12 cellular contexts compared by ENCODE assay signal in genomic region chr12:54414649-54415048, GRCh38. TPM values are rescaled to one million over a fixed set of nuclear protein-coding genes. Genes with fewer than 3 reads are reported as not detected.
DNase-seq lines count a peak whose midpoint lies in the region; ATAC-seq, FAIRE-seq and TF ChIP-seq lines count a peak whose summit lies in the region.
"Not testable (repeated sequence)": the region's sequence is repeated elsewhere in the genome, so short reads cannot be mapped to it uniquely, and the experiment has no call there.
"Had no signal": no experiment of that assay in that cellular context is flagged by ENCODE, and none has a peak within 500 bp of the region (broad histone marks: within the 10 kb centered on the region; RNA-seq: fewer than 3 reads in every experiment).

No MANE protein-coding gene starts in this region.

- not testable (repeated sequence) for TF ChIP-seq POLR2A in gastroesophageal sphincter (IDR thresholded peaks at IDR 0.05); transverse colon (IDR thresholded peaks at IDR 0.05)

- peak overlapping the region in 7 of 8 donors; percentile 58 to 98 (median 83) for H3K4me3 Mint-ChIP-seq in CD4-positive, alpha-beta memory T cell
- H3K4me3 Mint-ChIP-seq in T-cell, result peak overlapping the region; percentile 21 to 81 (median 75)
- peak overlapping the region; percentile 21 for H3K4me3 Mint-ChIP-seq in activated T-cell treated with anti-CD3 and anti-CD28 coated beads, Interleukin-2, amount 50 U/mL, for 4 hours
- peak overlapping the region; percentile 45 for H3K4me3 Mint-ChIP-seq in astrocyte (ENCODE audit: unreplicated experiment)
- peak overlapping the region in 2 of 8 donors; percentile 30 to 78 for H3K4me3 Mint-ChIP-seq in naive B cell

- 76% methylated on average over 6 of the region's 16 CpGs; no CpG with 5 or more reads in 1 of the 2 donors for WGBS in gastroesophageal sphincter (ENCODE audit: low coverage in 1 of 2), 2 donors
- WGBS in transverse colon (ENCODE audit: low coverage in 1 of 2), 2 donors, result 69 to 78% methylated on average over 6 to 16 of the region's 16 CpGs

- H3K27me3 Mint-ChIP-seq in CD4-positive, alpha-beta memory T cell; T-cell; activated T-cell treated with anti-CD3 and anti-CD28 coated beads, Interleukin-2, amount 50 U/mL, for 4 hours (ENCODE audit: low read depth); astrocyte (ENCODE audit: low read depth, unreplicated experiment); naive B cell: not testable (repeated sequence)

- FAIRE-seq in astrocyte (lab: Jason Lieb, UNC), result not testable (repeated sequence)

- not testable (repeated sequence) for ATAC-seq in T-cell (replicated peaks in 1 of 4); activated T-cell treated with anti-CD3 and anti-CD28 coated beads, Interleukin-2, amount 50 U/mL, for 4 hours; gastroesophageal sphincter; naive B cell (ENCODE audit: low read depth in 2 of 2)

- peaks cover 73% of the 10 kb centered on the region for H4K20me1 ChIP-seq in astrocyte (ENCODE audit: insufficient read depth, low read length)

- TF ChIP-seq EP300 in gastroesophageal sphincter (IDR thresholded peaks at IDR 0.05); transverse colon (IDR thresholded peaks at IDR 0.05; ENCODE audit: low read depth): not testable (repeated sequence)

- H3K4me1 Mint-ChIP-seq in CD4-positive, alpha-beta memory T cell, result peaks cover 41 to 88% (median 63%) of the 10 kb centered on the region in 4 donors
- H3K4me1 Mint-ChIP-seq in T-cell, result peaks cover 72 to 86% (median 77%) of the 10 kb centered on the region in 3 donors
- peaks cover 74% of the 10 kb centered on the region for H3K4me1 Mint-ChIP-seq in activated T-cell treated with anti-CD3 and anti-CD28 coated beads, Interleukin-2, amount 50 U/mL, for 4 hours (ENCODE audit: low read depth)
- peaks cover 42% of the 10 kb centered on the region for H3K4me1 Mint-ChIP-seq in astrocyte (ENCODE audit: low read depth, unreplicated experiment)
- peaks cover 55 to 85% (median 79%) of the 10 kb centered on the region in 3 donors for H3K4me1 Mint-ChIP-seq in naive B cell

- not testable (repeated sequence) for H3K27me3 ChIP-seq in CD4-positive, alpha-beta memory T cell (ENCODE audit: insufficient read depth, low read length); astrocyte (ENCODE audit: insufficient read depth, low read length); gastroesophageal sphincter; skeletal muscle satellite cell (ENCODE audit: control insufficient read depth, insufficient read depth, low read length)
- H3K27me3 ChIP-seq in transverse colon, result peaks cover 31% of the 10 kb centered on the region

- H3K9ac ChIP-seq in astrocyte (ENCODE audit: low read length); skeletal muscle satellite cell (ENCODE audit: low read depth, low read length): not testable (repeated sequence)

- peaks cover 16% of the 10 kb centered on the region for H3K36me3 ChIP-seq in CD4-positive, alpha-beta memory T cell (ENCODE audit: insufficient read depth, low read length)
- not testable (repeated sequence) for H3K36me3 ChIP-seq in astrocyte (ENCODE audit: insufficient read depth, low read length); transverse colon
- H3K36me3 ChIP-seq in gastroesophageal sphincter (peaks cover 0 to 28% of the 10 kb centered on the region in 2 donors), skeletal muscle satellite cell (ENCODE audit: insufficient read depth, low read length) (peaks cover 44% of the 10 kb centered on the region)

- not testable (repeated sequence) for H3K9me3 ChIP-seq in CD4-positive, alpha-beta memory T cell (ENCODE audit: control insufficient read depth in 1 of 2, low read length in 2 of 2); astrocyte (ENCODE audit: insufficient read depth, low read depth, low read length); gastroesophageal sphincter; skeletal muscle satellite cell (replicated peaks; ENCODE audit: low read length); transverse colon

- peaks cover 80% of the 10 kb centered on the region for H3K4me1 ChIP-seq in CD4-positive, alpha-beta memory T cell (ENCODE audit: insufficient read depth, low read length)
- H3K4me1 ChIP-seq in astrocyte (ENCODE audit: insufficient read depth, low read length) (peaks cover 53% of the 10 kb centered on the region), gastroesophageal sphincter (peaks cover 0 to 85% (median 36%) of the 10 kb centered on the region in 3 donors), skeletal muscle satellite cell (ENCODE audit: control insufficient read depth, insufficient read depth, low read length) (peaks cover 63% of the 10 kb centered on the region), transverse colon (peaks cover 22 to 75% (median 38%) of the 10 kb centered on the region in 4 donors)

- H3K36me3 Mint-ChIP-seq in CD4-positive, alpha-beta memory T cell, result peaks cover 9 to 38% of the 10 kb centered on the region in 2 donors
- H3K36me3 Mint-ChIP-seq in T-cell; activated T-cell treated with anti-CD3 and anti-CD28 coated beads, Interleukin-2, amount 50 U/mL, for 4 hours (ENCODE audit: insufficient read depth); astrocyte (ENCODE audit: low read depth, unreplicated experiment); naive B cell: not testable (repeated sequence)

- H3K27ac Mint-ChIP-seq in CD4-positive, alpha-beta memory T cell, result peak overlapping the region; percentile 90 to 100 (median 97)
- H3K27ac Mint-ChIP-seq in T-cell (peak overlapping the region; percentile 96 to 97), naive B cell (peak overlapping the region in 4 of 6 donors; percentile 19 to 86 (median 74))
- not testable (repeated sequence) for H3K27ac Mint-ChIP-seq in astrocyte (ENCODE audit: unreplicated experiment)

- intact Hi-C loops in CD4-positive, alpha-beta memory T cell (cut with micrococcal nuclease), result loop anchor here (5.0 kb wide), 1 partner anchor 83 kb away; the partner anchor contains the start of gene NCKAP1L
- intact Hi-C loops in transverse colon (cut with DNase I; ENCODE audit: low total_unique reads), result not testable (repeated sequence)

- peak overlapping the region; percentile 92 for H3K27ac ChIP-seq in CD4-positive, alpha-beta memory T cell (ENCODE audit: low read depth, low read length)
- H3K27ac ChIP-seq in astrocyte (ENCODE audit: low read depth, low read length), result not testable (repeated sequence)
- H3K27ac ChIP-seq in gastroesophageal sphincter (peak overlapping the region in 3 of 4 donors; percentile 53 to 97 (median 95)), transverse colon (peak overlapping the region; percentile 75 to 97 (median 88))

- POLR2A ChIA-PET in CD4-positive, alpha-beta memory T cell (lab: Charles Lee; ENCODE audit: partially characterized antibody), result interaction anchor here (0.8 to 11.6 kb wide), 6 partner anchors 12 to 134 kb away, joined by 3 to 213 read pairs (median 16); partner anchors contain the start of genes HNRNPA1 and NCKAP1L
- POLR2A ChIA-PET in T-cell (lab: Charles Lee), result interaction anchor here in 1 of 2 donors (0.6 kb wide), 1 partner anchor 15 kb away, joined by 3 read pairs; no protein-coding TSS in a partner anchor

- H3K4me3 ChIP-seq in CD4-positive, alpha-beta memory T cell (ENCODE audit: low read length in 2 of 2); astrocyte (ENCODE audit: insufficient read depth, low read depth, low read length); skeletal muscle satellite cell (ENCODE audit: low read length): not testable (repeated sequence)
- H3K4me3 ChIP-seq in gastroesophageal sphincter (peak overlapping the region in 1 of 2 donors; percentile 99), transverse colon (peak overlapping the region in 3 of 4 donors; percentile 3 to 98 (median 48))

- not testable (repeated sequence) for TF ChIP-seq CTCF in astrocyte (IDR thresholded peaks at IDR 0.05; ENCODE audit: insufficient read depth, low read depth, low read length); gastroesophageal sphincter (IDR thresholded peaks at IDR 0.05); transverse colon (IDR thresholded peaks at IDR 0.05)

- not testable (repeated sequence) for H2AFZ ChIP-seq in astrocyte (ENCODE audit: low read depth, low read length)

- peak in 1 of 5 donors; percentile 13 for DNase-seq in CD4-positive, alpha-beta memory T cell
- not testable (repeated sequence) for DNase-seq in T-cell; activated T-cell treated with anti-CD3 and anti-CD28 coated beads, Interleukin-2, amount 50 U/mL, for 4 hours; astrocyte (ENCODE audit: low read depth); naive B cell; transverse colon

- H3K4me2 ChIP-seq in astrocyte (ENCODE audit: low read length), result not testable (repeated sequence)
- peak overlapping the region; percentile 98 for H3K4me2 ChIP-seq in skeletal muscle satellite cell (ENCODE audit: low read length)

- H3K9me3 Mint-ChIP-seq in CD4-positive, alpha-beta memory T cell; T-cell; activated T-cell treated with anti-CD3 and anti-CD28 coated beads, Interleukin-2, amount 50 U/mL, for 4 hours; astrocyte (ENCODE audit: unreplicated experiment); naive B cell: not testable (repeated sequence)

- in situ Hi-C loops in transverse colon (cut with MboI; ENCODE audit: low pct_ligation_motif_present in 1 of 4, low pct_unique_long_range_greater_than_20kb in 1 of 4, low sequenced_read_pairs in 3 of 4), result not testable (repeated sequence)

- H3K79me2 ChIP-seq in astrocyte (ENCODE audit: insufficient read depth, low read length), result peaks cover 94% of the 10 kb centered on the region

- CTCF ChIA-PET in CD4-positive, alpha-beta memory T cell (lab: Charles Lee; ENCODE audit: partially characterized antibody), result interaction anchor here (1.5 to 14.7 kb wide), 5 partner anchors 10 to 24 kb away, joined by 3 to 379 read pairs (median 19); no protein-coding TSS in a partner anchor
- CTCF ChIA-PET in T-cell (lab: Charles Lee), result interaction anchor here (0.6 to 5.3 kb wide), 6 partner anchors 15 to 114 kb away, joined by 3 to 40 read pairs (median 5); partner anchors contain the start of gene NFE2 (in 1 of the 2)

RNA-seq across cellular contexts. Expression of gene ITGA5, which starts 4.4 kb away (rescaled TPM):
- 100 to 1,000 TPM; 158 to 162 TPM for total RNA-seq in CD4-positive, alpha-beta memory T cell
- 10 to 100 TPM; 28.8 to 64.7 TPM for polyA plus RNA-seq in CD4-positive, alpha-beta memory T cell
- 100 to 1,000 TPM in 3 of 5 donors, 10 to 100 TPM in 2; 58.6 to 183 (median 169) TPM for total RNA-seq in T-cell
- 10 to 100 TPM in 2 of 3 donors, 1 to 10 TPM in 1; 9.3 to 16.4 (median 12.4) TPM for total RNA-seq in activated T-cell treated with anti-CD3 and anti-CD28 coated beads, Interleukin-2, amount 50 U/mL, for 4 hours
- total RNA-seq in astrocyte, result 317 and 382 TPM in 2 replicates
- 100 to 1,000 TPM; 141 to 908 (median 220) TPM for total RNA-seq in gastroesophageal sphincter
- polyA plus RNA-seq in naive B cell (ENCODE audit: low read depth in 6 of 6), result 1 to 10 TPM in 5 of 6 donors, not detected in 1; 1.7 to 4.6 (median 2.3) TPM
- total RNA-seq in skeletal muscle satellite cell (2012; rRNA removed), result 794 and 1,056 TPM in 2 replicates
- 100 to 1,000 TPM in 1 of 4 donors, 10 to 100 TPM in 3; 37.7 to 217 (median 73.0) TPM for total RNA-seq in transverse colon

RNA-seq across cellular contexts. Expression of gene ZNF385A, which starts 30.1 kb away (rescaled TPM):
- total RNA-seq in CD4-positive, alpha-beta memory T cell, result 1 to 10 TPM; 1.8 to 2.1 TPM
- polyA plus RNA-seq in CD4-positive, alpha-beta memory T cell, result not detected
- total RNA-seq in T-cell, result 1 to 10 TPM in 4 of 5 donors, under 1 TPM in 1; 0.90 to 2.7 (median 1.2) TPM
- 1 to 10 TPM in 1 of 3 donors, under 1 TPM in 2; 0.48 to 1.1 (median 0.55) TPM for total RNA-seq in activated T-cell treated with anti-CD3 and anti-CD28 coated beads, Interleukin-2, amount 50 U/mL, for 4 hours
- 23.0 and 24.4 TPM in 2 replicates for total RNA-seq in astrocyte
- 10 to 100 TPM in 3 of 4 donors, 1 to 10 TPM in 1; 7.5 to 28.0 (median 19.5) TPM for total RNA-seq in gastroesophageal sphincter
- polyA plus RNA-seq in naive B cell (ENCODE audit: low read depth in 6 of 6), result 10 to 100 TPM in 3 of 6 donors, 1 to 10 TPM in 3; 6.1 to 18.2 (median 10.5) TPM
- 1.0 and 1.3 TPM in 2 replicates for total RNA-seq in skeletal muscle satellite cell (2012; rRNA removed)
- total RNA-seq in transverse colon, result 10 to 100 TPM in 1 of 4 donors, 1 to 10 TPM in 3; 1.9 to 17.5 (median 5.7) TPM

RNA-seq across cellular contexts. Expression of gene GPR84, which starts 50.4 kb away (rescaled TPM):
- total RNA-seq in CD4-positive, alpha-beta memory T cell, result under 1 TPM in 1 of 2 experiments, not detected in 1; 0.36 TPM
- polyA plus RNA-seq in CD4-positive, alpha-beta memory T cell, result not detected
- total RNA-seq in T-cell (not detected), astrocyte (not detected in 2 replicates), gastroesophageal sphincter (under 1 TPM in 1 of 4 donors, not detected in 3; 0.54 TPM), transverse colon (not detected)
- under 1 TPM in 2 of 3 donors, not detected in 1; 0.13 to 0.49 TPM for total RNA-seq in activated T-cell treated with anti-CD3 and anti-CD28 coated beads, Interleukin-2, amount 50 U/mL, for 4 hours
- polyA plus RNA-seq in naive B cell (ENCODE audit: low read depth in 6 of 6), result not detected
- under 0.01 TPM in 1 of 2 replicates, not detected in the other for total RNA-seq in skeletal muscle satellite cell (2012; rRNA removed)
- total RNA-seq: H1, M059J, SJCRH30 had no signal
- polyA plus RNA-seq: IgD-negative memory B cell had no signal

RNA-seq across cellular contexts. Expression of gene GTSF1, which starts 58.8 kb away (rescaled TPM):
- total RNA-seq in CD4-positive, alpha-beta memory T cell, result 1 to 10 TPM; 4.2 to 7.0 TPM
- 10 to 100 TPM; 15.8 to 38.5 TPM for polyA plus RNA-seq in CD4-positive, alpha-beta memory T cell
- total RNA-seq in T-cell (1 to 10 TPM; 2.5 to 7.3 (median 3.7) TPM), astrocyte (not detected in 2 replicates), gastroesophageal sphincter (1 to 10 TPM in 1 of 4 donors, not detected in 3; 1.0 TPM), transverse colon (not detected)
- total RNA-seq in activated T-cell treated with anti-CD3 and anti-CD28 coated beads, Interleukin-2, amount 50 U/mL, for 4 hours, result 10 to 100 TPM in 1 of 3 donors, 1 to 10 TPM in 2; 2.5 to 11.6 (median 7.9) TPM
- polyA plus RNA-seq in naive B cell (ENCODE audit: low read depth in 6 of 6), result 10 to 100 TPM in 2 of 6 donors, 1 to 10 TPM in 4; 7.9 to 36.6 (median 9.5) TPM
- total RNA-seq in skeletal muscle satellite cell (2012; rRNA removed), result not detected in 2 replicates
- total RNA-seq: M059J, SJCRH30 had no signal
